In genomic region chr3:119794971-119795612, GRCh38 we compare ENCODE assay signal across 1 cellular context.
TF ChIP-seq lines count a peak whose summit lies in the region.

No MANE protein-coding gene starts in this region.

TF ChIP-seq in GM12878, 131 proteins besides CTCF, POLR2A, EP300 and RAD21 (continued from another document):
- no peak for TF ChIP-seq CHD2 (IDR thresholded peaks at IDR 0.05; ENCODE audit: borderline replicate concordance, low read depth, low read length)
TF ChIP-seq in GM12878: peak in this region for 0.
